ENCODE assay signal across 8 cellular contexts in the genomic region with DNA sequence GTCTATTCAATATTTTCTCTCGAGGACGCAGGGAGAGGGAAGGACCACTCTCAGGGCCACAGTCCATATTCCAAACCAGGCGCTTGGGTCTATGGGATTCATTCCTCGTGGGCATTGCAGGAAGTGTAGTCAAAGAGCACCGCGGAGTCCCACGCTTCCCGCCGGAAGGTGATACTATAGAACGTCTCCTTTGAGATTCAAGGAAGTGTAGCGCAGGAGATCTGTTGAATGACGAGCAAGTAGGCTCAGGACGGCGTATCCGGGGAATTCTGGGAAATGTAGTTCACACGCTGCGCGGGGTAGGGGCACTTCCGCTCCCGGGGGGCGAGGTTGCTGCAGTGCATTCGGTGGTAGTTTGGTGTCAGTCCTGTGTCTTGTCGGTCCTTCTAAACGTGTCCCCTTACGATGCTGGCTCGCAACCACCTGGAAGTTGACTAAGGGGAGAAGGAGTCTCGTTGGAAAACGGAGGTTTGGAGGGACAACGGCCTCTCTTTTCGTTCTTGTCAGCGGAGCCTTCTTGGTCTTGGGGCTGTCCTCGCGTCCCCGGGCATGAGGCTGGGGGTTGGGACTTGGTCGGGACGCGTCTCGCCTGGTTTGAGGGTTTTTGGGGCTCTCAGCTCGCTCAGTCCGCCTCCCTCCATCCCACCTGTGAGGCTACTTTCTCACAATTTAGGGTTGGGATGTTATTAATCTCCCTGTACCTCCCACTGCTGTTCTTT. TPM values are rescaled to one million over a fixed set of nuclear protein-coding genes. Genes with fewer than 3 reads are reported as not detected.
DNase-seq lines count a peak whose midpoint lies in the region; ATAC-seq, FAIRE-seq and TF ChIP-seq lines count a peak whose summit lies in the region.

A gene (plus strand): TSS at position 336 of the 719 bp plus-strand sequence. CDS start 4,231 bp downstream, outside the sequence.

- H3K27me3 Mint-ChIP-seq in CD8-positive, alpha-beta memory T cell: peaks cover 1 to 4% of the 10 kb centered on the region in 2 donors
- no peaks in the 10 kb centered on the region for H3K27me3 Mint-ChIP-seq in activated T-cell treated with anti-CD3 and anti-CD28 coated beads, Interleukin-2, amount 50 U/mL, for 72 hours (ENCODE audit: low read depth)

- H3K9me2 ChIP-seq in PC-9 (ENCODE audit: insufficient read depth): no peaks in the 10 kb centered on the region

- H3K36me3 ChIP-seq in CD8-positive, alpha-beta memory T cell (ENCODE audit: insufficient read depth, low read length): no peaks in the 10 kb centered on the region
- H3K36me3 ChIP-seq in PC-9 (ENCODE audit: low read depth): peaks cover 10% of the 10 kb centered on the region
- H3K36me3 ChIP-seq in esophagus squamous epithelium: peaks cover 0 to 22% (median 0%) of the 10 kb centered on the region in 3 donors

- TF ChIP-seq CTCF in PC-9 (conservative IDR thresholded peaks at IDR 0.05): no peak
- no peak for TF ChIP-seq CTCF in esophagus squamous epithelium (IDR thresholded peaks at IDR 0.05)

- H3K27ac ChIP-seq in CD8-positive, alpha-beta memory T cell (ENCODE audit: low read depth, low read length): peak within 1 kb of the TSS; percentile 36
- H3K27ac ChIP-seq in PC-9: peak within 1 kb of the TSS; percentile 17; the same call in 1 of the 2 replicates
- peak within 1 kb of the TSS; percentile 46 to 65 (median 61) for H3K27ac ChIP-seq in esophagus squamous epithelium

- peak; percentile 68 to 88 (median 83) for DNase-seq in CD8-positive, alpha-beta memory T cell
- peak; percentile 94 for DNase-seq in HTR-8/SVneo (ENCODE audit: insufficient read length, low spot score)
- peak; percentile 84 to 88 for DNase-seq in PC-9
- peak; percentile 84 to 85 for DNase-seq in activated T-cell treated with anti-CD3 and anti-CD28 coated beads, Interleukin-2, amount 50 U/mL, for 72 hours
- peak; percentile 29 for DNase-seq in esophagus squamous epithelium (lab: John Stamatoyannopoulos, UW)
- DNase-seq in myocyte (ENCODE audit: low read depth): peak; percentile 91
- DNase-seq in stimulated activated CD8-positive, alpha-beta memory T cell treated with anti-CD3 and anti-CD28 coated beads, Interleukin-7, amount 100 ng/mL, for 4 hours (ENCODE audit: low read depth in 2 of 2): peak; percentile 73 to 79

- intact Hi-C loops in PC-9 (cut with micrococcal nuclease; ENCODE audit: unreplicated experiment) (loop anchor here (2.0 kb wide), 1 partner anchor 19 kb away; a partner anchor contains a TSS), esophagus squamous epithelium (cut with DNase I) (no loop called here)

- CTCF ChIA-PET in CD8-positive, alpha-beta memory T cell (lab: Charles Lee): interaction anchor here (1.4 kb wide), 1 partner anchor 23 kb away, joined by 4 read pairs; no protein-coding TSS in a partner anchor
- CTCF ChIA-PET in PC-9 (lab: Charles Lee): no interaction called here

- peak; percentile 87 for ATAC-seq in GM19468 (IDR thresholded peaks at IDR 0.05; ENCODE audit: extremely low read depth, unreplicated experiment)
- peak; percentile 100 for ATAC-seq in activated T-cell treated with anti-CD3 and anti-CD28 coated beads, Interleukin-2, amount 50 U/mL, for 72 hours (replicated peaks in 1 of 2)

- BruUV-seq in PC-9 (replicated peaks; lab: Mats Ljungman, UMichigan): TSS peak; percentile 62

- H3F3A ChIP-seq in PC-9 (ENCODE audit: insufficient read depth, low read depth): no peaks in the 10 kb centered on the region

- peaks cover 7% of the 10 kb centered on the region; the same call in 1 of the 2 replicates for H3K79me2 ChIP-seq in PC-9 (ENCODE audit: low read depth)

- POLR2A ChIA-PET in CD8-positive, alpha-beta memory T cell (lab: Charles Lee): no interaction called here
- POLR2A ChIA-PET in PC-9 (lab: Charles Lee; ENCODE audit: unreplicated experiment): no interaction called here

- peaks cover 14% of the 10 kb centered on the region for H3K4me1 ChIP-seq in CD8-positive, alpha-beta memory T cell (ENCODE audit: insufficient read depth, low read length)
- peaks cover 7% of the 10 kb centered on the region; the same call in 1 of the 2 replicates for H3K4me1 ChIP-seq in PC-9 (replicated peaks; ENCODE audit: insufficient read depth)
- peaks cover 8 to 25% (median 9%) of the 10 kb centered on the region in 3 donors for H3K4me1 ChIP-seq in esophagus squamous epithelium

- peak; percentile 97 for FAIRE-seq in HTR-8/SVneo (lab: Jason Lieb, UNC)

- H3K36me3 Mint-ChIP-seq in CD8-positive, alpha-beta memory T cell: peaks cover 4 to 35% (median 23%) of the 10 kb centered on the region in 3 donors
- peaks cover 26 to 28% of the 10 kb centered on the region in 2 donors for H3K36me3 Mint-ChIP-seq in activated T-cell treated with anti-CD3 and anti-CD28 coated beads, Interleukin-2, amount 50 U/mL, for 72 hours (ENCODE audit: insufficient read depth in 2 of 2)

- peak within 1 kb of the TSS; percentile 87 for H3K4me3 ChIP-seq in CD8-positive, alpha-beta memory T cell (ENCODE audit: low read length)
- H3K4me3 ChIP-seq in PC-9 (peak within 1 kb of the TSS; percentile 70), esophagus squamous epithelium (peak within 1 kb of the TSS; percentile 40 to 85 (median 68))

- H2AFZ ChIP-seq in PC-9: peak within 1 kb of the TSS; percentile 97

- no peak for TF ChIP-seq POLR2A in esophagus squamous epithelium (IDR thresholded peaks at IDR 0.05)

- peak within 1 kb of the TSS; percentile 77 for H3K4me2 ChIP-seq in PC-9

- H3K9me3 Mint-ChIP-seq in CD8-positive, alpha-beta memory T cell: peaks cover 15 to 39% (median 24%) of the 10 kb centered on the region in 5 donors
- H3K9me3 Mint-ChIP-seq in activated T-cell treated with anti-CD3 and anti-CD28 coated beads, Interleukin-2, amount 50 U/mL, for 72 hours: peaks cover 17 to 24% of the 10 kb centered on the region in 2 donors

- no peaks in the 10 kb centered on the region for H4K20me1 ChIP-seq in PC-9 (ENCODE audit: insufficient read depth)

- peaks cover 27 to 38% (median 27%) of the 10 kb centered on the region in 3 donors for H3K4me1 Mint-ChIP-seq in CD8-positive, alpha-beta memory T cell
- peaks cover 28% of the 10 kb centered on the region for H3K4me1 Mint-ChIP-seq in activated T-cell treated with anti-CD3 and anti-CD28 coated beads, Interleukin-2, amount 50 U/mL, for 72 hours (ENCODE audit: low read depth)

- no peaks in the 10 kb centered on the region for H3K27me3 ChIP-seq in CD8-positive, alpha-beta memory T cell (ENCODE audit: insufficient read depth, low read length, poor library complexity, severe bottlenecking)
- H3K27me3 ChIP-seq in PC-9 (ENCODE audit: insufficient read depth, low read depth) (no peaks in the 10 kb centered on the region), esophagus squamous epithelium (no peaks in the 10 kb centered on the region)

- H3K9me3 ChIP-seq in CD8-positive, alpha-beta memory T cell (ENCODE audit: low read length): peaks cover 4% of the 10 kb centered on the region
- H3K9me3 ChIP-seq in PC-9 (ENCODE audit: insufficient read depth, low read depth) (peaks cover 37% of the 10 kb centered on the region), esophagus squamous epithelium (peaks cover 5 to 32% (median 27%) of the 10 kb centered on the region in 3 donors)

- H3K27ac Mint-ChIP-seq in CD8-positive, alpha-beta memory T cell: peak within 1 kb of the TSS; percentile 31 to 96 (median 82)
- H3K27ac Mint-ChIP-seq in activated T-cell treated with anti-CD3 and anti-CD28 coated beads, Interleukin-2, amount 50 U/mL, for 72 hours: peak within 1 kb of the TSS; percentile 70

- H3K4me3 Mint-ChIP-seq in CD8-positive, alpha-beta memory T cell: peak within 1 kb of the TSS; percentile 86 to 96 (median 93)
- peak within 1 kb of the TSS; percentile 88 to 94 for H3K4me3 Mint-ChIP-seq in activated T-cell treated with anti-CD3 and anti-CD28 coated beads, Interleukin-2, amount 50 U/mL, for 72 hours

- WGBS in esophagus squamous epithelium, 2 donors: 0 to 9% methylated on average over 22 to 33 of the region's 40 CpGs

RNA-seq across cellular contexts. Expression of the gene that starts here (rescaled TPM):
- total RNA-seq in CD8-positive, alpha-beta memory T cell: 1 to 10 TPM; 2.4 to 2.7 TPM
- polyA plus RNA-seq in CD8-positive, alpha-beta memory T cell: 0.91 TPM
- total RNA-seq in PC-9 (2021) (1.9 and 2.0 TPM in 2 replicates), esophagus squamous epithelium (1 to 10 TPM in 2 of 4 donors, under 1 TPM in 2; 0.44 to 1.9 (median 0.80) TPM), myocyte (3.0 and 3.6 TPM in 2 replicates)
- total RNA-seq in activated T-cell treated with anti-CD3 and anti-CD28 coated beads, Interleukin-2, amount 50 U/mL, for 72 hours: 1 to 10 TPM; 3.3 TPM
- 1.8 TPM for polyA plus RNA-seq in myocyte (2012)

Comparison
In these comparisons a context has a peak if more than half of its experiments do, and no peak if none do; other contexts are left out.
1. Peak in every context shown above with its lines: DNase-seq, ATAC-seq, H3K4me3 ChIP-seq and H3K27ac ChIP-seq.
2. DNase-seq: peak in every context shown above with its lines; median percentile 94 in HTR-8/SVneo; 91 in myocyte; 86 in PC-9; 84 in activated T-cell treated with anti-CD3 and anti-CD28 coated beads, Interleukin-2, amount 50 U/mL, for 72 hours; 83 in CD8-positive, alpha-beta memory T cell; 76 in stimulated activated CD8-positive, alpha-beta memory T cell treated with anti-CD3 and anti-CD28 coated beads, Interleukin-7, amount 100 ng/mL, for 4 hours; 29 in esophagus squamous epithelium.